In genomic region chr17:80783971-80784370, GRCh38 we compare ENCODE assay signal across 20 cellular contexts.
A peak's percentile ranks its signal among the peaks of the same experiment; 100 is the strongest.
DNase-seq lines count a peak whose midpoint lies in the region; ATAC-seq and TF ChIP-seq lines count a peak whose summit lies in the region.
"Had no signal": no experiment of that assay in that cellular context is flagged by ENCODE, and none has a peak within 500 bp of the region (broad histone marks: within the 10 kb centered on the region; RNA-seq: fewer than 3 reads in every experiment).

No MANE protein-coding gene starts in this region.

- H3K9ac ChIP-seq in fibroblast of lung (ENCODE audit: insufficient read depth, low read length): no peak overlapping the region

- H3K4me1 ChIP-seq in fibroblast of lung (ENCODE audit: control insufficient read depth, extremely low read depth, insufficient read depth, low read length) (peaks cover 5% of the 10 kb centered on the region), A673 (ENCODE audit: insufficient read depth, low read length, poor library complexity, severe bottlenecking) (peaks cover 24% of the 10 kb centered on the region)

- H3K27ac ChIP-seq in fibroblast of lung (ENCODE audit: insufficient read depth, low read length): peak overlapping the region; percentile 10
- no peak overlapping the region for H3K27ac ChIP-seq in A673 (ENCODE audit: low read depth, low read length, poor library complexity, severe bottlenecking)
- H3K27ac ChIP-seq: right atrium auricular region, suprapubic skin had no signal

- ATAC-seq in stimulated activated naive CD8-positive, alpha-beta T cell treated with anti-CD3 and anti-CD28 coated beads, Interleukin-15, Interleukin-2, amounts not matched to agents 100 U/mL and 50 U/mL, for 24 hours: no peak
- ATAC-seq in HG03432 (IDR thresholded peaks at IDR 0.05; ENCODE audit: unreplicated experiment): no peak
- ATAC-seq: activated CD4-positive, alpha-beta T cell treated with anti-CD3 and anti-CD28 coated beads for 36 hours; activated T-cell treated with anti-CD3 and anti-CD28 coated beads, Interleukin-2, amount 50 U/mL, for 4 hours; effector memory CD8-positive, alpha-beta T cell; SK-N-SH treated with all-trans-retinoic acid at 6 μM for 48 hours had no signal

- no TSS peak for BruUV-seq in A673 (replicated peaks; lab: Mats Ljungman, UMichigan)

- peaks cover 8% of the 10 kb centered on the region for H3K9me3 Mint-ChIP-seq in stimulated activated naive CD8-positive, alpha-beta T cell treated with anti-CD3 and anti-CD28 coated beads, Interleukin-15, Interleukin-2, amounts not matched to agents 100 ng/mL and 50 ng/mL, for 24 hours
- H3K9me3 Mint-ChIP-seq in activated T-helper 2 cell treated with anti-CD3 and anti-CD28 coated beads, Interferon-gamma antibody, Interleukin-2, Interleukin-4, amounts not matched to agents 10 μg/mL and 5 μg/mL and 100 μg/mL, durations not matched to agents 14 hours and 24 hours and 36 hours: peaks cover 15% of the 10 kb centered on the region
- H3K9me3 Mint-ChIP-seq: effector memory CD8-positive, alpha-beta T cell had no signal

- no peaks in the 10 kb centered on the region for H3K27me3 Mint-ChIP-seq in stimulated activated naive CD8-positive, alpha-beta T cell treated with anti-CD3 and anti-CD28 coated beads, Interleukin-15, Interleukin-2, amounts not matched to agents 100 ng/mL and 50 ng/mL, for 24 hours
- no peaks in the 10 kb centered on the region for H3K27me3 Mint-ChIP-seq in activated T-helper 2 cell treated with anti-CD3 and anti-CD28 coated beads, Interferon-gamma antibody, Interleukin-2, Interleukin-4, amounts not matched to agents 10 μg/mL and 5 μg/mL and 100 μg/mL, durations not matched to agents 14 hours and 24 hours and 36 hours (ENCODE audit: low read depth)
- H3K27me3 Mint-ChIP-seq: activated CD4-positive, alpha-beta T cell treated with anti-CD3 and anti-CD28 coated beads for 36 hours; effector memory CD8-positive, alpha-beta T cell had no signal

- POLR2A ChIA-PET in A673 (lab: Charles Lee; ENCODE audit: low non-redundant PET): no interaction called here

- no peak overlapping the region for H3K4me3 ChIP-seq in fibroblast of lung (replicated peaks in 1 of 4; ENCODE audit: control extremely low read depth in 1 of 4, insufficient read depth in 1 of 4, low read depth in 3 of 4, low read length in 4 of 4)
- no peak overlapping the region for H3K4me3 ChIP-seq in A673 (ENCODE audit: low read depth, low read length, poor library complexity, severe bottlenecking)
- H3K4me3 ChIP-seq: right atrium auricular region, suprapubic skin had no signal

- no peak for DNase-seq in stimulated activated naive CD8-positive, alpha-beta T cell treated with anti-CD3 and anti-CD28 coated beads, Interleukin-15, Interleukin-2, amounts not matched to agents 100 U/mL and 50 U/mL, for 24 hours
- no peak for DNase-seq in activated T-helper 2 cell treated with anti-CD3 and anti-CD28 coated beads, Interferon-gamma antibody, Interleukin-2, Interleukin-4, amounts not matched to agents 10 μg/mL and 5 μg/mL and 100 μg/mL, durations not matched to agents 14 hours and 24 hours and 36 hours (ENCODE audit: low spot score)
- DNase-seq in fibroblast of lung (ENCODE audit: low read depth in 2 of 2): no peak
- DNase-seq in GDM1 (lab: John Stamatoyannopoulos, UW): no peak
- no peak for DNase-seq in A673 (ENCODE audit: low spot score)
- DNase-seq: activated CD4-positive, alpha-beta T cell treated with anti-CD3 and anti-CD28 coated beads for 36 hours; activated T-cell treated with anti-CD3 and anti-CD28 coated beads, Interleukin-2, amount 50 U/mL, for 4 hours; AML-193; aorta; effector memory CD8-positive, alpha-beta T cell; Karpas-422; NCI-H1092; NCI-H2029 treated with DMSO at 0.1 percent for 48 hours; nucleus accumbens; RPMI8226 had no signal

- H3K9me3 ChIP-seq in fibroblast of lung (ENCODE audit: control insufficient read depth, insufficient read depth, low read depth, low read length) (no peaks in the 10 kb centered on the region), A673 (ENCODE audit: low read depth, low read length, poor library complexity, severe bottlenecking) (no peaks in the 10 kb centered on the region)
- H3K9me3 ChIP-seq: right atrium auricular region, suprapubic skin had no signal

- H3K4me3 Mint-ChIP-seq in stimulated activated naive CD8-positive, alpha-beta T cell treated with anti-CD3 and anti-CD28 coated beads, Interleukin-15, Interleukin-2, amounts not matched to agents 100 ng/mL and 50 ng/mL, for 24 hours: peak overlapping the region; percentile 32
- no peak overlapping the region for H3K4me3 Mint-ChIP-seq in activated T-helper 2 cell treated with anti-CD3 and anti-CD28 coated beads, Interferon-gamma antibody, Interleukin-2, Interleukin-4, amounts not matched to agents 10 μg/mL and 5 μg/mL and 100 μg/mL, durations not matched to agents 14 hours and 24 hours and 36 hours (ENCODE audit: low read depth)
- H3K4me3 Mint-ChIP-seq: activated CD4-positive, alpha-beta T cell treated with anti-CD3 and anti-CD28 coated beads for 36 hours; activated T-cell treated with anti-CD3 and anti-CD28 coated beads, Interleukin-2, amount 50 U/mL, for 4 hours had no signal

- peaks cover 95% of the 10 kb centered on the region for H3K4me1 Mint-ChIP-seq in stimulated activated naive CD8-positive, alpha-beta T cell treated with anti-CD3 and anti-CD28 coated beads, Interleukin-15, Interleukin-2, amounts not matched to agents 100 ng/mL and 50 ng/mL, for 24 hours (ENCODE audit: low read depth)
- peaks cover 76% of the 10 kb centered on the region for H3K4me1 Mint-ChIP-seq in activated T-helper 2 cell treated with anti-CD3 and anti-CD28 coated beads, Interferon-gamma antibody, Interleukin-2, Interleukin-4, amounts not matched to agents 10 μg/mL and 5 μg/mL and 100 μg/mL, durations not matched to agents 14 hours and 24 hours and 36 hours (ENCODE audit: low read depth)

- no peaks in the 10 kb centered on the region for H3K79me2 ChIP-seq in fibroblast of lung (ENCODE audit: control insufficient read depth, insufficient read depth, low read length)

- CTCF ChIA-PET in A673 (lab: Charles Lee): no interaction called here

- TF ChIP-seq CTCF in fibroblast of lung (conservative IDR thresholded peaks at IDR 0.05 in 1 of 2, IDR thresholded peaks at IDR 0.05 in 1 of 2; ENCODE audit: low read depth in 1 of 2, low read length in 2 of 2): no peak
- TF ChIP-seq CTCF in A673 (conservative IDR thresholded peaks at IDR 0.05; ENCODE audit: low read depth, low read length): no peak

- H3K27me3 ChIP-seq in fibroblast of lung (ENCODE audit: control insufficient read depth, insufficient read depth, low read length): no peaks in the 10 kb centered on the region
- H3K27me3 ChIP-seq in A673 (replicated peaks; ENCODE audit: insufficient read depth, low read depth, low read length, poor library complexity): no peaks in the 10 kb centered on the region
- H3K27me3 ChIP-seq: right atrium auricular region, suprapubic skin had no signal

- H3K27ac Mint-ChIP-seq in stimulated activated naive CD8-positive, alpha-beta T cell treated with anti-CD3 and anti-CD28 coated beads, Interleukin-15, Interleukin-2, amounts not matched to agents 100 ng/mL and 50 ng/mL, for 24 hours: peak overlapping the region; percentile 90
- H3K27ac Mint-ChIP-seq in activated T-helper 2 cell treated with anti-CD3 and anti-CD28 coated beads, Interferon-gamma antibody, Interleukin-2, Interleukin-4, amounts not matched to agents 10 μg/mL and 5 μg/mL and 100 μg/mL, durations not matched to agents 14 hours and 24 hours and 36 hours: peak overlapping the region; percentile 87

- no peak overlapping the region for H2AFZ ChIP-seq in fibroblast of lung (ENCODE audit: low read length)

- intact Hi-C loops in activated T-helper 2 cell treated with anti-CD3 and anti-CD28 coated beads, Interferon-gamma antibody, Interleukin-2, Interleukin-4, amounts not matched to agents 10 μg/mL and 5 μg/mL and 100 μg/mL, durations not matched to agents 14 hours and 24 hours and 36 hours (cut with micrococcal nuclease): no loop called here
- intact Hi-C loops in A673 (cut with micrococcal nuclease; ENCODE audit: unreplicated experiment): no loop called here

- no peaks in the 10 kb centered on the region for H4K20me1 ChIP-seq in fibroblast of lung (ENCODE audit: control insufficient read depth, extremely low read depth, insufficient read depth, low read length)

- peaks cover 37% of the 10 kb centered on the region for H3K36me3 Mint-ChIP-seq in stimulated activated naive CD8-positive, alpha-beta T cell treated with anti-CD3 and anti-CD28 coated beads, Interleukin-15, Interleukin-2, amounts not matched to agents 100 ng/mL and 50 ng/mL, for 24 hours (ENCODE audit: low read depth)
- H3K36me3 Mint-ChIP-seq in activated T-helper 2 cell treated with anti-CD3 and anti-CD28 coated beads, Interferon-gamma antibody, Interleukin-2, Interleukin-4, amounts not matched to agents 10 μg/mL and 5 μg/mL and 100 μg/mL, durations not matched to agents 14 hours and 24 hours and 36 hours (ENCODE audit: low read depth): peaks cover 41% of the 10 kb centered on the region

- H3K4me2 ChIP-seq in fibroblast of lung (ENCODE audit: extremely low read depth, insufficient read depth, low read length): no peak overlapping the region

- H3K36me3 ChIP-seq in fibroblast of lung (ENCODE audit: control insufficient read depth, insufficient read depth, low read length) (peaks cover 2% of the 10 kb centered on the region), A673 (ENCODE audit: insufficient read depth, low read length, poor library complexity, severe bottlenecking) (no peaks in the 10 kb centered on the region)
- H3K36me3 ChIP-seq: right atrium auricular region had no signal
